ENCODE assay signal across 8 cellular contexts in genomic region chr12:123141615-123142517, GRCh38. TPM values are rescaled to one million over a fixed set of nuclear protein-coding genes. Genes with fewer than 3 reads are reported as not detected.
DNase-seq lines count a peak whose midpoint lies in the region; ATAC-seq, FAIRE-seq and TF ChIP-seq lines count a peak whose summit lies in the region.

No MANE protein-coding gene starts in this region.

- H3K4me1 Mint-ChIP-seq in astrocyte (ENCODE audit: low read depth, unreplicated experiment): peaks cover 41% of the 10 kb centered on the region

- H3K4me2 ChIP-seq in astrocyte (ENCODE audit: low read length): peak overlapping the region; percentile 70

- TF ChIP-seq EP300 in suprapubic skin (IDR thresholded peaks at IDR 0.05): no peak

- H3K27me3 Mint-ChIP-seq in astrocyte (ENCODE audit: low read depth, unreplicated experiment): no peaks in the 10 kb centered on the region

- no peaks in the 10 kb centered on the region for H3K27me3 ChIP-seq in HUES6 (ENCODE audit: control insufficient read depth, insufficient read depth, low read length)
- no peaks in the 10 kb centered on the region for H3K27me3 ChIP-seq in astrocyte (ENCODE audit: insufficient read depth, low read length)
- no peaks in the 10 kb centered on the region for H3K27me3 ChIP-seq in layer of hippocampus (ENCODE audit: control insufficient read depth, insufficient read depth, low read length)
- no peaks in the 10 kb centered on the region for H3K27me3 ChIP-seq in suprapubic skin

- ATAC-seq in HG02938 (IDR thresholded peaks at IDR 0.05; ENCODE audit: unreplicated experiment): no peak
- ATAC-seq in GM21576 (IDR thresholded peaks at IDR 0.05; ENCODE audit: unreplicated experiment): no peak
- no peak for ATAC-seq in HG03159 (IDR thresholded peaks at IDR 0.05; ENCODE audit: unreplicated experiment)

- no peak overlapping the region for H3K4me3 ChIP-seq in HUES6 (ENCODE audit: low read depth, low read length)
- no peak overlapping the region for H3K4me3 ChIP-seq in astrocyte (ENCODE audit: insufficient read depth, low read depth, low read length)
- H3K4me3 ChIP-seq in suprapubic skin: no peak overlapping the region

- no peak for FAIRE-seq in astrocyte (lab: Jason Lieb, UNC)

- no peaks in the 10 kb centered on the region for H3K9me3 ChIP-seq in HUES6 (ENCODE audit: control insufficient read depth, insufficient read depth, low read depth, low read length)
- no peaks in the 10 kb centered on the region for H3K9me3 ChIP-seq in astrocyte (ENCODE audit: insufficient read depth, low read depth, low read length)
- H3K9me3 ChIP-seq in suprapubic skin: no peaks in the 10 kb centered on the region

- H3K4me1 ChIP-seq in HUES6 (ENCODE audit: control insufficient read depth, insufficient read depth, low read length) (peaks cover 42% of the 10 kb centered on the region), astrocyte (ENCODE audit: insufficient read depth, low read length) (peaks cover 38% of the 10 kb centered on the region), suprapubic skin (peaks cover 47% of the 10 kb centered on the region)

- DNase-seq in astrocyte (ENCODE audit: low read depth): peak; percentile 90
- DNase-seq in suprapubic skin (ENCODE audit: low spot score in 2 of 2): peak; percentile 64 to 79
- no peak for DNase-seq in activated T-cell treated with anti-CD3 and anti-CD28 coated beads, Interleukin-2, amount 50 U/mL, for 48 hours

- H3K27ac Mint-ChIP-seq in astrocyte (ENCODE audit: unreplicated experiment): peak overlapping the region; percentile 94

- no peak overlapping the region for H2AFZ ChIP-seq in astrocyte (ENCODE audit: low read depth, low read length)

- H3K79me2 ChIP-seq in astrocyte (ENCODE audit: insufficient read depth, low read length): peaks cover 24% of the 10 kb centered on the region

- peaks cover 8% of the 10 kb centered on the region for H3K36me3 Mint-ChIP-seq in astrocyte (ENCODE audit: low read depth, unreplicated experiment)

- TF ChIP-seq POLR2A in suprapubic skin (IDR thresholded peaks at IDR 0.05): no peak

- no peak for TF ChIP-seq CTCF in astrocyte (IDR thresholded peaks at IDR 0.05; ENCODE audit: insufficient read depth, low read depth, low read length)
- TF ChIP-seq CTCF in suprapubic skin (IDR thresholded peaks at IDR 0.05): no peak

- peaks cover 14% of the 10 kb centered on the region for H4K20me1 ChIP-seq in astrocyte (ENCODE audit: insufficient read depth, low read length)

- H3K27ac ChIP-seq in HUES6 (ENCODE audit: low read depth, low read length) (no peak overlapping the region; the same call in 1 of the 2 replicates), astrocyte (ENCODE audit: low read depth, low read length) (peak overlapping the region; percentile 51), layer of hippocampus (ENCODE audit: low read depth, low read length) (peak overlapping the region; percentile 68), suprapubic skin (peak overlapping the region; percentile 73)

- H3K36me3 ChIP-seq in HUES6 (ENCODE audit: control insufficient read depth, insufficient read depth, low read length) (no peaks in the 10 kb centered on the region), astrocyte (ENCODE audit: insufficient read depth, low read length) (no peaks in the 10 kb centered on the region), suprapubic skin (no peaks in the 10 kb centered on the region)

- H3K9me3 Mint-ChIP-seq in astrocyte (ENCODE audit: unreplicated experiment): peaks cover 3% of the 10 kb centered on the region

- WGBS in suprapubic skin: 46% methylated on average over 15 of the region's 15 CpGs

- peak overlapping the region; percentile 68 for H3K4me3 Mint-ChIP-seq in astrocyte (ENCODE audit: unreplicated experiment)

- peak overlapping the region; percentile 4 for H3K9ac ChIP-seq in HUES6 (ENCODE audit: low read length)
- peak overlapping the region; percentile 11 for H3K9ac ChIP-seq in astrocyte (ENCODE audit: low read length)

RNA-seq across cellular contexts. Expression of gene PITPNM2, which starts 9.0 kb away (rescaled TPM):
- 13.2 and 14.2 TPM in 2 replicates for total RNA-seq in astrocyte
- 10 to 100 TPM in 1 of 4 donors, 1 to 10 TPM in 3; 5.9 to 11.8 (median 6.9) TPM for total RNA-seq in suprapubic skin

Comparison
In these comparisons a context has a peak if more than half of its experiments do, and no peak if none do; other contexts are left out.
1. DNase-seq: peak in astrocyte (single experiment) and suprapubic skin (2 of 2); none in activated T-cell treated with anti-CD3 and anti-CD28 coated beads, Interleukin-2, amount 50 U/mL, for 48 hours (0 of 2).